In the genomic region with DNA sequence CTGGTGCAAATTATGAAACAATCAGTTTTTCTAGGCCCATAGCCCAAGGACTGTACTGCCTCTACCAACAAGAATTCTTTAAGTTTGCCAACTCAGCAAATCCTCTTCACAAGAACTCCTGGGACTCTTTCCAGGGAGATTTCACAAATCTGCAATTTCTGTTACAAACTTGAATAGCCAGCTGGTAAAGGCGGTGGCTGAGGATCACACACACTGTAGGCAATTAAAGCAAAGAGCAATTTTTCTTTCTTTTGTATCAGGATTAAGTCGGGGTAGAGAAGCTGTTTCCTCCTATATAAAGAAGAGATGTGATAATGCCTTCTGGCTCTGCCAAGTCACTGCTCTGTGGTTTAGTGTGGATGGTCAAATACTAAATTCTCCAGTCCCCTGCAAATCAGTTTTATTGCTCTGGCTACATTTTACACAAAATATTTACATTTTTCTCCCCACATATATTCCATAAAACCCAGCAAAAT, we compare ENCODE assay signal across 8 cellular contexts. TPM values are rescaled to one million over a fixed set of nuclear protein-coding genes. Genes with fewer than 3 reads are reported as not detected.
DNase-seq lines count a peak whose midpoint lies in the region; TF ChIP-seq lines count a peak whose summit lies in the region.

No MANE protein-coding gene starts in this region.

- H3K27me3 ChIP-seq in SJCRH30, result no peaks in the 10 kb centered on the region
- no peaks in the 10 kb centered on the region for H3K27me3 ChIP-seq in neural progenitor cell

- H3K9me3 ChIP-seq in SJCRH30 (replicated peaks), result no peaks in the 10 kb centered on the region
- no peaks in the 10 kb centered on the region for H3K9me3 ChIP-seq in neural progenitor cell (ENCODE audit: low read depth)

- peaks cover 13% of the 10 kb centered on the region for H3K36me3 Mint-ChIP-seq in neural progenitor cell

- H3K9me3 Mint-ChIP-seq in neural progenitor cell, result peaks cover 8% of the 10 kb centered on the region

- H3K79me2 ChIP-seq in neural progenitor cell (ENCODE audit: low read depth), result peaks cover 49% of the 10 kb centered on the region

- TF ChIP-seq CTCF in epithelial cell of proximal tubule (conservative IDR thresholded peaks at IDR 0.05; ENCODE audit: low read depth, low read length) (no peak), neural progenitor cell (IDR thresholded peaks at IDR 0.05) (no peak)

- H3K4me3 Mint-ChIP-seq in neural progenitor cell, result peak overlapping the region; percentile 98

- H3K4me3 ChIP-seq in SJCRH30 (peak overlapping the region; percentile 89), epithelial cell of proximal tubule (ENCODE audit: low read depth, low read length) (peak overlapping the region; percentile 91), neural progenitor cell (peak overlapping the region; percentile 85)

- H3K36me3 ChIP-seq in SJCRH30 (peaks cover 6% of the 10 kb centered on the region; the same call in 1 of the 2 replicates), neural progenitor cell (no peaks in the 10 kb centered on the region)

- peak; percentile 11 for DNase-seq in NCI-H2196 (lab: John Stamatoyannopoulos, UW; ENCODE audit: unreplicated experiment)
- DNase-seq in NCI-H2196 treated with DMSO at 0.1 percent for 48 hours (lab: John Stamatoyannopoulos, UW; ENCODE audit: unreplicated experiment), result no peak
- DNase-seq in SJCRH30, result peak in 1 of 2 experiments; percentile 15
- DNase-seq in epithelial cell of proximal tubule (ENCODE audit: low read depth), result no peak
- peak; percentile 15 for DNase-seq in neural progenitor cell (ENCODE audit: low spot score)
- no peak for DNase-seq in NCI-H82 treated with DMSO at 0.1 percent for 48 hours (lab: John Stamatoyannopoulos, UW; ENCODE audit: unreplicated experiment)
- DNase-seq in NCI-H1436 (lab: John Stamatoyannopoulos, UW), result no peak
- DNase-seq in NCI-H187 (lab: John Stamatoyannopoulos, UW), result no peak

- H3K27ac Mint-ChIP-seq in neural progenitor cell, result peak overlapping the region; percentile 1

- H3K27me3 Mint-ChIP-seq in neural progenitor cell (ENCODE audit: insufficient read depth, low read depth), result no peaks in the 10 kb centered on the region

- H3F3A ChIP-seq in neural progenitor cell (ENCODE audit: low read depth), result peaks cover 20% of the 10 kb centered on the region

- H3K27ac ChIP-seq in SJCRH30, result no peak overlapping the region
- no peak overlapping the region for H3K27ac ChIP-seq in neural progenitor cell

- no peaks in the 10 kb centered on the region for H4K20me1 ChIP-seq in neural progenitor cell (ENCODE audit: low read depth)

- H3K4me1 ChIP-seq in SJCRH30 (peaks cover 5% of the 10 kb centered on the region), neural progenitor cell (peaks cover 10% of the 10 kb centered on the region)

- H2AFZ ChIP-seq in neural progenitor cell (replicated peaks), result no peak overlapping the region

- peak overlapping the region; percentile 95 for H3K4me2 ChIP-seq in neural progenitor cell

- peaks cover 11% of the 10 kb centered on the region for H3K4me1 Mint-ChIP-seq in neural progenitor cell

- no peak overlapping the region for H3K9ac ChIP-seq in neural progenitor cell

RNA-seq across cellular contexts. Expression of a gene that starts 1.7 kb away (rescaled TPM):
- 34.7 and 37.4 TPM in 2 replicates for total RNA-seq in SJCRH30 (2014; rRNA removed; shearing (Covaris generic))
- 44.5 and 57.6 TPM in 2 replicates for total RNA-seq in epithelial cell of proximal tubule
- 82.3 and 87.2 TPM in 2 replicates for total RNA-seq in neural progenitor cell (ENCODE audit: low replicate concordance)

Comparison
In these comparisons a context has a peak if more than half of its experiments do, and no peak if none do; other contexts are left out.
1. DNase-seq: peak in NCI-H2196 (single experiment) and neural progenitor cell (single experiment); none in NCI-H2196 treated with DMSO at 0.1 percent for 48 hours (single experiment), epithelial cell of proximal tubule (single experiment), NCI-H82 treated with DMSO at 0.1 percent for 48 hours (single experiment), NCI-H1436 (single experiment) and NCI-H187 (0 of 2).
2. Peak in every context shown above with its lines, with median percentiles within 50 percentile points of each other: H3K4me3 ChIP-seq.